In the genomic region with DNA sequence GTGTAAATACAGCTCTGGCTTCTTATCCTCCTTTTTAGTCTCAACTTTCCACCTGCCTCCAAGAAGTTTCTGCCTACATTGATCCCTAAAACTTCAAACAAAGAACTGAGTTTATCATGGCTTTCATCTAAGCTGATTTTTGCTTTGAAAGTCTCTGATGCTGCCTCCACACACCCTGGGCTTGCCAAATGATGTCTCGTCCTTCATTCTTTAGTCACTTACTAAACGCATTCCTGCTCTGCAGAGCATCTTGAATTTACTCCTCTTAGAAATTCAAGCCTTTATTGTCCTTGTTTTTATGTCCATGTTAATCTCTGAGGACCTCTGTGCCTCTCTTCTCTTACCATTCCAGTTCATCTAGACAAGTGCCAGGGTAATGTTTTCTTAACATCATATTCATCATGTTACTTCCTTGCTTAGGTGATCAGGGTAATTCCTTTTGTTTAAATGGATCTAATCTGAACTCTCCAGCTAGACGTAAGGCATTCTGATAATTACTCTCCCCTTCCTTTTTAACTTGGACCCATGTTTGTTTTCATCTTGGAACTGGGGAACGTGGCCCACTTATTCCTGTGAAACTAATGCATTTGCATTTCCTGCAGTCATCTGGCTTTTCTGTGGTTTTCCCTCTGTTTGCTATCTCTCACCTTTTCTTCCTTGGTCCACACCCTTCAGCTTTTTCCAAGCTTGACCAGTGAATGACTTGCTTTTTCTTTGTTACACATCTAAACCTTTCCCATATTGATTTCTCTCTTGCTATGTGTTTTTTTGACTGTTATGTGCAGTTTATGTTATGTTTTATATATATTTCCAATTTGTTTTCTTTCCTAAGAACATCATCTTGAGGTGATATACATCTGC, we compare ENCODE assay signal across 13 cellular contexts. TPM values are rescaled to one million over a fixed set of nuclear protein-coding genes. Genes with fewer than 3 reads are reported as not detected.
A peak's percentile ranks its signal among the peaks of the same experiment; 100 is the strongest.
DNase-seq lines count a peak whose midpoint lies in the region; ATAC-seq and TF ChIP-seq lines count a peak whose summit lies in the region.
"Had no signal": no experiment of that assay in that cellular context is flagged by ENCODE, and none has a peak within 500 bp of the region (broad histone marks: within the 10 kb centered on the region; RNA-seq: fewer than 3 reads in every experiment).

No MANE protein-coding gene starts in this region.

- peak overlapping the region in 3 of 5 experiments; percentile 11 to 66 (median 59) for H3K27ac Mint-ChIP-seq in brain
- peak overlapping the region; percentile 37 for H3K27ac Mint-ChIP-seq in type B pancreatic cell
- no peak overlapping the region for H3K27ac Mint-ChIP-seq in stimulated activated effector memory CD8-positive, alpha-beta T cell treated with anti-CD3 and anti-CD28 coated beads, Interleukin-12 subunit alpha, Interleukin-12 subunit beta, amount 100 ng/mL, for 72 hours
- H3K27ac Mint-ChIP-seq: activated CD4-positive, alpha-beta memory T cell treated with anti-CD3 and anti-CD28 coated beads for 36 hours had no signal

- H3K27me3 Mint-ChIP-seq in brain (no peaks in the 10 kb centered on the region), type B pancreatic cell (no peaks in the 10 kb centered on the region)
- H3K27me3 Mint-ChIP-seq: activated CD4-positive, alpha-beta memory T cell treated with anti-CD3 and anti-CD28 coated beads for 36 hours had no signal

- H3K4me1 ChIP-seq in HUES48 (ENCODE audit: control insufficient read depth, insufficient read depth, low read length): peaks cover 73% of the 10 kb centered on the region

- H3K9me3 Mint-ChIP-seq in brain: peaks cover 0 to 4% (median under 1%) of the 10 kb centered on the region in 5 experiments
- peaks cover 2% of the 10 kb centered on the region for H3K9me3 Mint-ChIP-seq in type B pancreatic cell
- peaks cover under 1% of the 10 kb centered on the region for H3K9me3 Mint-ChIP-seq in stimulated activated effector memory CD8-positive, alpha-beta T cell treated with anti-CD3 and anti-CD28 coated beads, Interleukin-12 subunit alpha, Interleukin-12 subunit beta, amount 100 ng/mL, for 72 hours

- H3K27ac ChIP-seq in HUES48 (ENCODE audit: low read depth, low read length): peak overlapping the region; percentile 23

- peak overlapping the region in 2 of 5 experiments; percentile 6 to 11 for H3K4me3 Mint-ChIP-seq in brain
- H3K4me3 Mint-ChIP-seq in type B pancreatic cell: no peak overlapping the region
- no peak overlapping the region for H3K4me3 Mint-ChIP-seq in stimulated activated effector memory CD8-positive, alpha-beta T cell treated with anti-CD3 and anti-CD28 coated beads, Interleukin-12 subunit alpha, Interleukin-12 subunit beta, amount 100 ng/mL, for 72 hours
- H3K4me3 Mint-ChIP-seq: activated CD4-positive, alpha-beta memory T cell treated with anti-CD3 and anti-CD28 coated beads for 36 hours had no signal

- H3K9me3 ChIP-seq in HUES48 (ENCODE audit: control insufficient read depth, insufficient read depth, low read length): no peaks in the 10 kb centered on the region
- H3K9me3 ChIP-seq: right atrium auricular region had no signal

- TF ChIP-seq CTCF in brain (conservative IDR thresholded peaks at IDR 0.05): no peak
- TF ChIP-seq CTCF in type B pancreatic cell (conservative IDR thresholded peaks at IDR 0.05): no peak

- DNase-seq in left colon (no peak), type B pancreatic cell (ENCODE audit: extremely low spot score, unreplicated experiment) (no peak), amygdala (lab: John Stamatoyannopoulos, UW) (no peak), RKO (ENCODE audit: low spot score) (no peak)
- DNase-seq in stimulated activated effector memory CD8-positive, alpha-beta T cell treated with anti-CD3 and anti-CD28 coated beads, Interleukin-12 subunit alpha, Interleukin-12 subunit beta, amount 100 ng/mL, for 72 hours (ENCODE audit: low spot score in 2 of 2): no peak
- DNase-seq: activated CD4-positive, alpha-beta memory T cell treated with anti-CD3 and anti-CD28 coated beads for 36 hours; activated effector memory CD4-positive, alpha-beta T cell treated with anti-CD3 and anti-CD28 coated beads, Interleukin-2, amount 50 U/mL, for 16 hours; NCI-H1417 treated with DMSO at 0.1 percent for 48 hours; T1000 had no signal

- H3K36me3 Mint-ChIP-seq in brain (peaks cover 12% of the 10 kb centered on the region), type B pancreatic cell (peaks cover 22% of the 10 kb centered on the region)
- no peaks in the 10 kb centered on the region for H3K36me3 Mint-ChIP-seq in stimulated activated effector memory CD8-positive, alpha-beta T cell treated with anti-CD3 and anti-CD28 coated beads, Interleukin-12 subunit alpha, Interleukin-12 subunit beta, amount 100 ng/mL, for 72 hours

- peak; percentile 31 for ATAC-seq in left colon
- no peak for ATAC-seq in stimulated activated effector memory CD8-positive, alpha-beta T cell treated with anti-CD3 and anti-CD28 coated beads, Interleukin-12 subunit alpha, Interleukin-12 subunit beta, amount 100 ng/mL, for 72 hours
- ATAC-seq: esophagus mucosa had no signal

- peaks cover 62% of the 10 kb centered on the region for H3K4me1 Mint-ChIP-seq in brain
- H3K4me1 Mint-ChIP-seq in type B pancreatic cell (ENCODE audit: unreplicated experiment): peaks cover 36% of the 10 kb centered on the region
- H3K4me1 Mint-ChIP-seq in stimulated activated effector memory CD8-positive, alpha-beta T cell treated with anti-CD3 and anti-CD28 coated beads, Interleukin-12 subunit alpha, Interleukin-12 subunit beta, amount 100 ng/mL, for 72 hours: peaks cover 7% of the 10 kb centered on the region

- H3K9ac ChIP-seq in HUES48 (ENCODE audit: low read depth, low read length): no peak overlapping the region

- H3K4me3 ChIP-seq in HUES48 (ENCODE audit: low read depth, low read length): no peak overlapping the region
- H3K4me3 ChIP-seq: right atrium auricular region had no signal

- no peaks in the 10 kb centered on the region for H3K36me3 ChIP-seq in HUES48 (ENCODE audit: control insufficient read depth, insufficient read depth, low read length)
- H3K36me3 ChIP-seq: right atrium auricular region had no signal

- no peaks in the 10 kb centered on the region for H3K27me3 ChIP-seq in HUES48 (ENCODE audit: control insufficient read depth, insufficient read depth, low read length)
- H3K27me3 ChIP-seq: right atrium auricular region had no signal

- intact Hi-C loops in left colon (cut with DNase I, micrococcal nuclease): loop anchor here in 1 of 2 donors (5.0 kb wide), 1 partner anchor 204 kb away; the partner anchor contains the start of gene JAG1

RNA-seq across cellular contexts. Expression of gene SLX4IP, which starts 33.1 kb away (rescaled TPM):
- polyA plus RNA-seq in brain (ENCODE audit: insufficient read depth, low read depth, low replicate concordance): 1.9 TPM
- 1 to 10 TPM; 6.4 to 7.7 TPM for total RNA-seq in left colon
- total RNA-seq in type B pancreatic cell (ENCODE audit: low replicate concordance): 6.6 and 8.5 TPM in 2 replicates

RNA-seq across cellular contexts. Expression of gene MKKS, which starts 34.2 kb away (rescaled TPM):
- 19.4 TPM for polyA plus RNA-seq in brain (ENCODE audit: insufficient read depth, low read depth, low replicate concordance)
- total RNA-seq in left colon: 10 to 100 TPM; 26.4 to 26.7 TPM
- 16.2 and 19.9 TPM in 2 replicates for total RNA-seq in type B pancreatic cell (ENCODE audit: low replicate concordance)
